31 cellular contexts compared by ENCODE assay signal in genomic region chr9:34963577-34963976, GRCh38. TPM values are rescaled to one million over a fixed set of nuclear protein-coding genes. Genes with fewer than 3 reads are reported as not detected.
"Had no signal": no experiment of that assay in that cellular context is flagged by ENCODE, and none has a peak within 500 bp of the region (broad histone marks: within the 10 kb centered on the region; RNA-seq: fewer than 3 reads in every experiment).

No MANE protein-coding gene starts in this region.

- H3K4me3 ChIP-seq: gastroesophageal sphincter, heart right ventricle, lower lobe of right lung, mucosa of descending colon, psoas muscle, sigmoid colon, stomach, thoracic aorta, tibial nerve, upper lobe of left lung, uterus had no signal

- H3K27me3 ChIP-seq: dorsolateral prefrontal cortex, uterus had no signal

- DNase-seq: cerebellar nuclear complex; dorsolateral prefrontal cortex; effector CD4-positive, alpha-beta T cell; foreskin fibroblast; heart right ventricle; hippocampal formation; kidney glomerular epithelial cell; left colon; left ventricle myocardium superior; lower lobe of right lung; mucosa of descending colon; naive B cell; psoas muscle; right cardiac atrium; sigmoid colon; stimulated activated CD4-positive, alpha-beta T cell treated with anti-CD3 and anti-CD28 coated beads, Interleukin-2, amount 100 ng/mL, for 24 hours; stimulated activated CD4-positive, alpha-beta T cell treated with anti-CD3 and anti-CD28 coated beads, Interleukin-4, amount 100 ng/mL, for 24 hours; stimulated activated naive CD4-positive, alpha-beta T cell treated with Interleukin-2 at 50 U/mL for 16 hours; stomach; upper lobe of left lung; uterus had no signal

- H3K27ac Mint-ChIP-seq: memory B cell; mesothelial cell of epicardium; naive B cell; natural killer cell treated with Interleukin-12 subunit alpha and Interleukin-12 subunit beta and Interleukin-15 and Interleukin-18, amount 100 ng/mL, for 72 hours; stimulated activated effector memory CD8-positive, alpha-beta T cell treated with anti-CD3 and anti-CD28 coated beads, Interleukin-12 subunit alpha, Interleukin-12 subunit beta, amount 100 ng/mL, for 72 hours had no signal

- H3K9me3 ChIP-seq: gastroesophageal sphincter, heart right ventricle, lower lobe of right lung, mucosa of descending colon, psoas muscle, sigmoid colon, stomach, thoracic aorta, tibial nerve, upper lobe of left lung, uterus had no signal

- H3K36me3 Mint-ChIP-seq: memory B cell; mesothelial cell of epicardium; naive B cell; natural killer cell treated with Interleukin-12 subunit alpha and Interleukin-12 subunit beta and Interleukin-15 and Interleukin-18, amount 100 ng/mL, for 72 hours; stimulated activated effector memory CD8-positive, alpha-beta T cell treated with anti-CD3 and anti-CD28 coated beads, Interleukin-12 subunit alpha, Interleukin-12 subunit beta, amount 100 ng/mL, for 72 hours had no signal

- H3K4me1 ChIP-seq: psoas muscle, uterus had no signal

- H3K4me1 Mint-ChIP-seq: memory B cell, mesothelial cell of epicardium, naive B cell had no signal

- ATAC-seq: gastroesophageal sphincter; heart right ventricle; left colon; left ventricle myocardium superior; lower lobe of right lung; mucosa of descending colon; natural killer cell treated with Interleukin-12 subunit alpha and Interleukin-12 subunit beta and Interleukin-15 and Interleukin-18, amount 100 ng/mL, for 72 hours; psoas muscle; right cardiac atrium; stimulated activated effector memory CD8-positive, alpha-beta T cell treated with anti-CD3 and anti-CD28 coated beads, Interleukin-12 subunit alpha, Interleukin-12 subunit beta, amount 100 ng/mL, for 72 hours had no signal

- H3K36me3 ChIP-seq: gastroesophageal sphincter, heart right ventricle, lower lobe of right lung, sigmoid colon, stomach, thoracic aorta, tibial nerve, upper lobe of left lung, uterus had no signal

- H3K27ac ChIP-seq: epithelial cell of prostate, gastroesophageal sphincter, heart right ventricle, lower lobe of right lung, psoas muscle, sigmoid colon, stomach, thoracic aorta, tibial nerve, upper lobe of left lung, uterus had no signal

- H3K4me3 Mint-ChIP-seq: memory B cell; mesothelial cell of epicardium; naive B cell; natural killer cell treated with Interleukin-12 subunit alpha and Interleukin-12 subunit beta and Interleukin-15 and Interleukin-18, amount 100 ng/mL, for 72 hours; neural crest cell; stimulated activated effector memory CD8-positive, alpha-beta T cell treated with anti-CD3 and anti-CD28 coated beads, Interleukin-12 subunit alpha, Interleukin-12 subunit beta, amount 100 ng/mL, for 72 hours had no signal

- H3K9me3 Mint-ChIP-seq: memory B cell; mesothelial cell of epicardium; naive B cell; natural killer cell treated with Interleukin-12 subunit alpha and Interleukin-12 subunit beta and Interleukin-15 and Interleukin-18, amount 100 ng/mL, for 72 hours; neural crest cell; stimulated activated effector memory CD8-positive, alpha-beta T cell treated with anti-CD3 and anti-CD28 coated beads, Interleukin-12 subunit alpha, Interleukin-12 subunit beta, amount 100 ng/mL, for 72 hours had no signal

RNA-seq across cellular contexts. Expression of gene PHF24, which starts 5.5 kb away (rescaled TPM):
- total RNA-seq: natural killer cell treated with Interleukin-12 subunit alpha and Interleukin-12 subunit beta and Interleukin-15 and Interleukin-18, amount 100 ng/mL, for 72 hours; osteocyte had no signal
